In the genomic region with DNA sequence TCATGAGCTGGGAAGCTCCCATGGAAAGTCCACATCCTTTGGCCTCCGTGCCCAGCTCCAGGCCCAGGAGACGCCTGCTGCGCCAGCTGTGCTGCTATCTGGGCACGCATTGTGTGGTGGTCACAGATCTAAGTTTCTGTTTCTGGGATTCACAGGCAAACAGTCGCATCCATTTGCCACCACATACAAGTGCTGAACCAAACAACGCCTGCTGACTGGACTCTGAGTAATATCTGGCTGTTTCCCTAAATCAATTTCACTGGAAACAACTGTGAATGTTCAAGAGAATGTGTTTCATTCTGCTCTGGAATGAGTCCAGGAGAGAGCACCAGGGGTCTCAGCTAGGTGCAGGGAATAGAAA, we compare ENCODE assay signal across 24 cellular contexts. TPM values are rescaled to one million over a fixed set of nuclear protein-coding genes. Genes with fewer than 3 reads are reported as not detected.
DNase-seq lines count a peak whose midpoint lies in the region; ATAC-seq lines count a peak whose summit lies in the region.
"Had no signal": no experiment of that assay in that cellular context is flagged by ENCODE, and none has a peak within 500 bp of the region (broad histone marks: within the 10 kb centered on the region; RNA-seq: fewer than 3 reads in every experiment).

No MANE protein-coding gene starts in this region.

- DNase-seq in A172 (ENCODE audit: low spot score) (peak; percentile 30), GM03348 (ENCODE audit: low spot score) (peak; percentile 33), SJSA1 (ENCODE audit: low read depth in 1 of 2, low spot score in 2 of 2) (no peak), iris pigment epithelial cell (ENCODE audit: low read depth) (peak; percentile 42), NCI-H1436 (lab: John Stamatoyannopoulos, UW) (no peak), NCI-H82 (lab: John Stamatoyannopoulos, UW) (no peak)
- DNase-seq: activated naive CD4-positive, alpha-beta T cell treated with Interleukin-2 at 50 U/mL for 16 hours; activated T-cell treated with anti-CD3 and anti-CD28 coated beads, Interleukin-2, amount 50 U/mL, for 4 hours; dermis blood vessel endothelial cell; left cardiac atrium; mesendoderm; naive thymus-derived CD4-positive, alpha-beta T cell; NCI-H187; NCI-H524 treated with DMSO at 0.1 percent for 48 hours; SIG-M5; stimulated activated CD4-positive, alpha-beta T cell treated with anti-CD3 and anti-CD28 coated beads, Interleukin-4, amount 100 ng/mL, for 1 hour; stimulated activated naive CD4-positive, alpha-beta T cell; T-helper 1 cell had no signal

- H3K36me3 ChIP-seq in SJSA1 = no peaks in the 10 kb centered on the region
- H3K36me3 ChIP-seq: heart left ventricle, spleen had no signal

- peak overlapping the region; percentile 58 for H3K27ac ChIP-seq in SJSA1
- H3K27ac ChIP-seq: C4-2B, spleen had no signal

- ATAC-seq in GM21447 (IDR thresholded peaks at IDR 0.05; ENCODE audit: unreplicated experiment) = no peak
- ATAC-seq in GM21390 (IDR thresholded peaks at IDR 0.05; ENCODE audit: unreplicated experiment) = no peak
- ATAC-seq: activated T-cell treated with anti-CD3 and anti-CD28 coated beads, Interleukin-2, amount 50 U/mL, for 4 hours; naive thymus-derived CD4-positive, alpha-beta T cell; Panc1 had no signal

- H3K4me3 ChIP-seq in SJSA1 = no peak overlapping the region
- H3K4me3 ChIP-seq: heart left ventricle, spleen had no signal

- no peaks in the 10 kb centered on the region for H3K9me3 ChIP-seq in SJSA1 (replicated peaks)
- H3K9me3 ChIP-seq: heart left ventricle, spleen had no signal

- no peaks in the 10 kb centered on the region for H3K27me3 ChIP-seq in SJSA1 (replicated peaks)
- H3K27me3 ChIP-seq: spleen had no signal

- peaks cover 22% of the 10 kb centered on the region for H3K4me1 ChIP-seq in SJSA1 (replicated peaks)

RNA-seq across cellular contexts. Expression of a gene that starts 45.5 kb away (rescaled TPM):
- total RNA-seq in A172 (2014; rRNA removed; shearing (Covaris generic)) = 0.29 TPM in 1 of 2 replicates, not detected in the other
- total RNA-seq in SJSA1 (2014; rRNA removed; shearing (Covaris generic)) = 0.56 and 0.76 TPM in 2 replicates
- total RNA-seq: dermis blood vessel endothelial cell had no signal

Comparison
In these comparisons a context has a peak if more than half of its experiments do, and no peak if none do; other contexts are left out.
1. DNase-seq: peak in A172 (single experiment), GM03348 (single experiment) and iris pigment epithelial cell (single experiment); none in SJSA1 (0 of 2), NCI-H1436 (single experiment) and NCI-H82 (single experiment).